ENCODE assay signal across 17 cellular contexts in the genomic region with DNA sequence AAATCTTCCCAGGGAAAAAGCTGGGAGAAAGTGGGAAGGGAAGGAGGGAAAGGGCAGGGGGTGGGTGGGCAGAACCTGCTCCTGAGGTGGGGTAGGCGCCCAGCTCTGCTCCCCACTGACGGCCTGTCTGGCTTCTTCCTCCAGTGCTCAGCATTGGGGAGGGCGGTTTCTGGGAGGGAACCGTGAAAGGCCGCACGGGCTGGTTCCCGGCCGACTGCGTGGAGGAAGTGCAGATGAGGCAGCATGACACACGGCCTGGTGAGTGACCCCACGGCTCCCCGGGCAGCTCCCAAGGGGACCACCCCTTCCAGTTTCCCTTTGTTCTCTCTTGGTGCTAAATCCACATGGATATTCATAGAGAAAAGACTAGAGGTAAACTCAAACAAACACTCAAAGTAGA. TPM values are rescaled to one million over a fixed set of nuclear protein-coding genes. Genes with fewer than 3 reads are reported as not detected.
DNase-seq lines count a peak whose midpoint lies in the region; TF ChIP-seq lines count a peak whose summit lies in the region.
"Had no signal": no experiment of that assay in that cellular context is flagged by ENCODE, and none has a peak within 500 bp of the region (broad histone marks: within the 10 kb centered on the region; RNA-seq: fewer than 3 reads in every experiment).

No MANE protein-coding gene starts in this region.

- intact Hi-C loops in MCF 10A (cut with micrococcal nuclease) (no loop called here), breast epithelium (cut with DNase I; ENCODE audit: low total_unique reads) (no loop called here), head of caudate nucleus (cut with DNase I) (no loop called here)

- no peaks in the 10 kb centered on the region for H3K9me3 ChIP-seq in breast epithelium
- H3K9me3 ChIP-seq: A549 had no signal

- no peaks in the 10 kb centered on the region for H3K36me3 Mint-ChIP-seq in MCF 10A (ENCODE audit: insufficient read depth, unreplicated experiment)
- peaks cover 8% of the 10 kb centered on the region for H3K36me3 Mint-ChIP-seq in nephron progenitor cell (ENCODE audit: low read depth)
- H3K36me3 Mint-ChIP-seq: stimulated activated memory B cell treated with anti-CD40 and anti-IgM and Interleukin-4, amounts not matched to agents 10 μg/mL and 1 μg/mL and 100 μg/mL, for 72 hours had no signal

- no peak for DNase-seq in MCF 10A (ENCODE audit: unreplicated experiment)
- no peak for DNase-seq in breast epithelium (ENCODE audit: low spot score in 2 of 2)
- DNase-seq in head of caudate nucleus, result peak in 26 of 42 donors; percentile 1 to 36 (median 11)
- DNase-seq in nephron progenitor cell, result no peak
- no peak for DNase-seq in coronary artery (ENCODE audit: low spot score)
- no peak for DNase-seq in activated CD8-positive, alpha-beta memory T cell treated with anti-CD3 and anti-CD28 coated beads for 24 hours
- no peak for DNase-seq in epidermal melanocyte (ENCODE audit: insufficient read length, low spot score)
- DNase-seq: NCI-H187 treated with DMSO at 0.1 percent for 48 hours, OCI-M1, small intestine had no signal

- peaks cover 10 to 11% of the 10 kb centered on the region in 2 donors for H3K4me1 ChIP-seq in breast epithelium

- H3K4me1 Mint-ChIP-seq in MCF 10A (ENCODE audit: insufficient read depth, unreplicated experiment), result no peaks in the 10 kb centered on the region
- peaks cover 50% of the 10 kb centered on the region for H3K4me1 Mint-ChIP-seq in nephron progenitor cell
- H3K4me1 Mint-ChIP-seq: stimulated activated memory B cell treated with anti-CD40 and anti-IgM and Interleukin-4, amounts not matched to agents 10 μg/mL and 1 μg/mL and 100 μg/mL, for 72 hours had no signal

- no TSS peak for BruUV-seq in MCF 10A (replicated peaks; lab: Mats Ljungman, UMichigan)

- POLR2A ChIA-PET in MCF 10A (lab: Yijun Ruan, JAX), result no interaction called here

- no peaks in the 10 kb centered on the region for H3K36me3 ChIP-seq in breast epithelium

- H3K9me3 Mint-ChIP-seq in MCF 10A (ENCODE audit: unreplicated experiment) (no peaks in the 10 kb centered on the region), nephron progenitor cell (no peaks in the 10 kb centered on the region)
- H3K9me3 Mint-ChIP-seq: CD4-positive, alpha-beta T cell; stimulated activated memory B cell treated with anti-CD40 and anti-IgM and Interleukin-4, amounts not matched to agents 10 μg/mL and 1 μg/mL and 100 μg/mL, for 72 hours had no signal

- H3K27me3 Mint-ChIP-seq in MCF 10A (ENCODE audit: insufficient read depth, unreplicated experiment) (no peaks in the 10 kb centered on the region), nephron progenitor cell (ENCODE audit: low read depth, poor library complexity) (peaks cover 14% of the 10 kb centered on the region)
- H3K27me3 Mint-ChIP-seq: CD4-positive, alpha-beta T cell had no signal

- peak overlapping the region; percentile 69 for H3K4me3 Mint-ChIP-seq in MCF 10A (ENCODE audit: unreplicated experiment)
- H3K4me3 Mint-ChIP-seq in nephron progenitor cell, result peak overlapping the region; percentile 77
- H3K4me3 Mint-ChIP-seq: CD4-positive, alpha-beta T cell; stimulated activated memory B cell treated with anti-CD40 and anti-IgM and Interleukin-4, amounts not matched to agents 10 μg/mL and 1 μg/mL and 100 μg/mL, for 72 hours had no signal

- no peak for TF ChIP-seq CTCF in MCF 10A (IDR thresholded peaks at IDR 0.05; ENCODE audit: unreplicated experiment)
- no peak for TF ChIP-seq CTCF in breast epithelium (IDR thresholded peaks at IDR 0.05)
- no peak for TF ChIP-seq CTCF in nephron progenitor cell (IDR thresholded peaks at IDR 0.05)
- no peak for TF ChIP-seq CTCF in coronary artery (IDR thresholded peaks at IDR 0.05)

- no peak for TF ChIP-seq POLR2A in breast epithelium (IDR thresholded peaks at IDR 0.05)

- no peaks in the 10 kb centered on the region for H3K27me3 ChIP-seq in breast epithelium

- no peak overlapping the region for H3K27ac Mint-ChIP-seq in MCF 10A (ENCODE audit: low read depth, unreplicated experiment)
- peak overlapping the region; percentile 40 for H3K27ac Mint-ChIP-seq in nephron progenitor cell
- H3K27ac Mint-ChIP-seq: CD4-positive, alpha-beta T cell; stimulated activated memory B cell treated with anti-CD40 and anti-IgM and Interleukin-4, amounts not matched to agents 10 μg/mL and 1 μg/mL and 100 μg/mL, for 72 hours had no signal

- CTCF ChIA-PET in MCF 10A (lab: Yijun Ruan, JAX), result interaction anchor here (2.0 kb wide), 1 partner anchor 78 kb away, joined by 4 read pairs; no protein-coding TSS in a partner anchor

- peak overlapping the region in 1 of 2 donors; percentile 38 for H3K27ac ChIP-seq in breast epithelium
- peak overlapping the region; percentile 61 for H3K27ac ChIP-seq in temporal lobe (ENCODE audit: low read depth, low read length)
- H3K27ac ChIP-seq in coronary artery, result no peak overlapping the region

- H3K4me3 ChIP-seq in breast epithelium (peak overlapping the region in 1 of 3 donors; percentile 83), coronary artery (no peak overlapping the region)
- H3K4me3 ChIP-seq: lung had no signal

RNA-seq across cellular contexts. Expression of a gene that starts 25.9 kb away (rescaled TPM):
- 1.2 and 1.9 TPM in 2 replicates for total RNA-seq in MCF 10A (2022)
- total RNA-seq in breast epithelium, result 10 to 100 TPM in 1 of 3 donors, 1 to 10 TPM in 2; 4.8 to 28.8 (median 5.9) TPM
- total RNA-seq in temporal lobe, result 5.9 TPM
- total RNA-seq: CD4-positive, alpha-beta T cell; HT-29 had no signal

RNA-seq across cellular contexts. Expression of a gene that starts 39.5 kb away (rescaled TPM):
- total RNA-seq in MCF 10A (2022) (not detected in 2 replicates), breast epithelium (under 1 TPM in 2 of 3 donors, not detected in 1; 0.44 to 0.80 TPM), temporal lobe (not detected)
- total RNA-seq: CD4-positive, alpha-beta T cell; HT-29; NCI-H460 had no signal

Comparison
In these comparisons a context has a peak if more than half of its experiments do, and no peak if none do; other contexts are left out.
1. DNase-seq: peak in head of caudate nucleus (26 of 42); none in MCF 10A (single experiment), breast epithelium (0 of 2), nephron progenitor cell (single experiment), coronary artery (single experiment), activated CD8-positive, alpha-beta memory T cell treated with anti-CD3 and anti-CD28 coated beads for 24 hours (single experiment) and epidermal melanocyte (single experiment).